Comparison of ENCODE assay signal across 27 cellular contexts in the genomic region with DNA sequence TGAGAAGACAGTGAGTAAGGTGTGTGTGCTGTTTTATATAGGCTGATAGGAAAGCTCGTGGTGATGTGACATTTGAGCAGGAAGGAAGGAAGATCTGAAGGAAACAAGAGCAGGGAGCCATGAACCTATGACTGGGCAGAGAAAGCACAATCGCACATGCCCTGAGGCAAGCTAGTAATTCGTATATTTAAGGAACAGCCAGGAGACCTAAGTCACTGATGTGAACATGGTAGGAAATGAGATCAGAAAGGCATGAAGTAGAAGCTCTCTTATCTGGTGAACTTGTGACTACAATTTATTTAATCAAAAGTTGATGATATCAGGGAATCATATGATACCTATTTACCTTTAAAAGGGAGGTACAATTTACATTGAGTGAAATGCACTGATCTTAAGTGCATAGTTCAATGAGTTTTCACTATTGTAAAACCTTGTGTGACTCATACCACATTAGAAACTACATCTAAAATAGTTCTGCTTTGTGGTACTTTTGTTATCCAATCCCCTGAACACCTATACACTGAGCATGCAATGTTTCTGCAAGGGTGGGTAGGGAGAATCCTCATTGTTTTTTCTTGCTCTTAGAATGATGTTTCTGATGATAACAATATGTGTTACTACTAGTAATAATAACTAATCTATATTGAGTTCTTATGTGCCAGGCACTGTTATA.
DNase-seq lines count a peak whose midpoint lies in the region; ATAC-seq and TF ChIP-seq lines count a peak whose summit lies in the region.
"Had no signal": no experiment of that assay in that cellular context is flagged by ENCODE, and none has a peak within 500 bp of the region (broad histone marks: within the 10 kb centered on the region; RNA-seq: fewer than 3 reads in every experiment).

No MANE protein-coding gene starts in this region.

- no peaks in the 10 kb centered on the region for H3F3A ChIP-seq in PC-9 (ENCODE audit: insufficient read depth, low read depth)

- peak overlapping the region; percentile 35 for H3K4me2 ChIP-seq in PC-9

- CTCF ChIA-PET in PC-9 (lab: Charles Lee) (no interaction called here), A673 (lab: Charles Lee) (no interaction called here)

- BruUV-seq in PC-9 (replicated peaks; lab: Mats Ljungman, UMichigan) (no TSS peak), A673 (replicated peaks; lab: Mats Ljungman, UMichigan) (no TSS peak)

- H4K20me1 ChIP-seq in PC-9 (ENCODE audit: insufficient read depth), result no peaks in the 10 kb centered on the region

- DNase-seq in NCI-H345 (lab: John Stamatoyannopoulos, UW) (peak; percentile 16), NCI-H345 treated with DMSO at 0.1 percent for 48 hours (lab: John Stamatoyannopoulos, UW; ENCODE audit: unreplicated experiment) (no peak), PC-9 (peak; percentile 9 to 56), retinal pigment epithelial cell (ENCODE audit: low read depth) (peak; percentile 19), A673 (ENCODE audit: low spot score) (no peak), activated gamma-delta T cell (lab: John Stamatoyannopoulos, UW) (no peak)
- DNase-seq: 8988T; activated CD4-positive, alpha-beta T cell treated with anti-CD3 and anti-CD28 coated beads for 1 hour; activated CD8-positive, alpha-beta T cell treated with anti-CD3 and anti-CD28 coated beads for 36 hours; activated effector memory CD4-positive, alpha-beta T cell treated with Interleukin-2 at 50 U/mL for 16 hours; DMS153; effector memory CD4-positive, alpha-beta T cell; head of caudate nucleus; Kasumi-1; kidney; lower lobe of right lung; natural killer cell; NCI-H187 treated with DMSO at 0.1 percent for 48 hours; NCI-H2227 treated with DMSO at 0.1 percent for 48 hours; NCI-H774; small intestine; transverse colon had no signal

- H3K9me3 ChIP-seq in PC-9 (ENCODE audit: insufficient read depth, low read depth) (no peaks in the 10 kb centered on the region), A673 (ENCODE audit: low read depth, low read length, poor library complexity, severe bottlenecking) (peaks cover 6% of the 10 kb centered on the region)
- H3K9me3 ChIP-seq: lower lobe of right lung, transverse colon had no signal

- no peaks in the 10 kb centered on the region for H3K36me3 ChIP-seq in PC-9 (ENCODE audit: low read depth)
- no peaks in the 10 kb centered on the region for H3K36me3 ChIP-seq in A673 (ENCODE audit: insufficient read depth, low read length, poor library complexity, severe bottlenecking)
- H3K36me3 ChIP-seq: lower lobe of right lung, transverse colon had no signal

- H3K4me1 ChIP-seq in PC-9 (replicated peaks; ENCODE audit: insufficient read depth), result 0 out of 2 replicates have a peak, but pooled peaks cover 6% of the 10 kb centered on the region
- no peaks in the 10 kb centered on the region for H3K4me1 ChIP-seq in A673 (ENCODE audit: insufficient read depth, low read length, poor library complexity, severe bottlenecking)
- H3K4me1 ChIP-seq: lower lobe of right lung, transverse colon had no signal

- H3K4me3 ChIP-seq in PC-9 (no peak overlapping the region), retinal pigment epithelial cell (ENCODE audit: low read length) (no peak overlapping the region), A673 (ENCODE audit: low read depth, low read length, poor library complexity, severe bottlenecking) (no peak overlapping the region)
- H3K4me3 ChIP-seq: coronary artery, lower lobe of right lung, transverse colon had no signal

- ATAC-seq in HG02852 (IDR thresholded peaks at IDR 0.05; ENCODE audit: unreplicated experiment) (peak; percentile 87), GM21360 (IDR thresholded peaks at IDR 0.05; ENCODE audit: unreplicated experiment) (no peak)
- ATAC-seq: activated CD8-positive, alpha-beta T cell treated with anti-CD3 and anti-CD28 coated beads for 36 hours; HepG2; lower lobe of right lung; natural killer cell had no signal

- POLR2A ChIA-PET in PC-9 (lab: Charles Lee; ENCODE audit: unreplicated experiment), result no interaction called here
- POLR2A ChIA-PET in A673 (lab: Charles Lee; ENCODE audit: low non-redundant PET), result no interaction called here

- no peaks in the 10 kb centered on the region for H3K27me3 ChIP-seq in PC-9 (ENCODE audit: insufficient read depth, low read depth)
- H3K27me3 ChIP-seq in A673 (replicated peaks; ENCODE audit: insufficient read depth, low read depth, low read length, poor library complexity), result no peaks in the 10 kb centered on the region
- H3K27me3 ChIP-seq: transverse colon had no signal

- no peak overlapping the region for H2AFZ ChIP-seq in PC-9

- H3K9me2 ChIP-seq in PC-9 (ENCODE audit: insufficient read depth), result no peaks in the 10 kb centered on the region

- TF ChIP-seq CTCF in PC-9 (conservative IDR thresholded peaks at IDR 0.05), result no peak
- TF ChIP-seq CTCF in retinal pigment epithelial cell (conservative IDR thresholded peaks at IDR 0.05; ENCODE audit: low read depth, low read length), result no peak
- TF ChIP-seq CTCF in A673 (conservative IDR thresholded peaks at IDR 0.05; ENCODE audit: low read depth, low read length), result no peak

- intact Hi-C loops in PC-9 (cut with micrococcal nuclease; ENCODE audit: unreplicated experiment), result no loop called here
- intact Hi-C loops in A673 (cut with micrococcal nuclease; ENCODE audit: unreplicated experiment), result no loop called here

- H3K79me2 ChIP-seq in PC-9 (ENCODE audit: low read depth), result no peaks in the 10 kb centered on the region

- H3K27ac ChIP-seq in PC-9, result peak overlapping the region; percentile 17; the same call in 1 of the 2 replicates
- no peak overlapping the region for H3K27ac ChIP-seq in A673 (ENCODE audit: low read depth, low read length, poor library complexity, severe bottlenecking)
- H3K27ac ChIP-seq: coronary artery, lower lobe of right lung, RWPE1, transverse colon had no signal

Comparison
In these comparisons a context has a peak if more than half of its experiments do, and no peak if none do; other contexts are left out.
1. DNase-seq: peak in NCI-H345 (single experiment), PC-9 (2 of 2) and retinal pigment epithelial cell (single experiment); none in NCI-H345 treated with DMSO at 0.1 percent for 48 hours (single experiment), A673 (single experiment) and activated gamma-delta T cell (single experiment).